ENCODE assay signal across 15 cellular contexts in genomic region chr14:58628381-58628780, GRCh38. TPM values are rescaled to one million over a fixed set of nuclear protein-coding genes. Genes with fewer than 3 reads are reported as not detected.
A peak's percentile ranks its signal among the peaks of the same experiment; 100 is the strongest.
DNase-seq lines count a peak whose midpoint lies in the region; ATAC-seq and TF ChIP-seq lines count a peak whose summit lies in the region.
"Had no signal": no experiment of that assay in that cellular context is flagged by ENCODE, and none has a peak within 500 bp of the region (broad histone marks: within the 10 kb centered on the region; RNA-seq: fewer than 3 reads in every experiment).

No MANE protein-coding gene starts in this region.

- ATAC-seq in WTC11: peak; percentile 40
- no peak for ATAC-seq in GM18907 (IDR thresholded peaks at IDR 0.05; ENCODE audit: unreplicated experiment)
- ATAC-seq in HG03469 (IDR thresholded peaks at IDR 0.05; ENCODE audit: unreplicated experiment): no peak
- ATAC-seq: HCT116 had no signal

- POLR2A ChIA-PET in WTC11 (lab: Charles Lee): no interaction called here

- H2BK15ac ChIP-seq in H9 (ENCODE audit: low read depth, low read length): no peak overlapping the region

- TF ChIP-seq CTCF in H9 (conservative IDR thresholded peaks at IDR 0.05): no peak
- TF ChIP-seq CTCF in WTC11 (IDR thresholded peaks at IDR 0.05): no peak

- H4K91ac ChIP-seq in H9 (ENCODE audit: insufficient read length, low read depth, low read length): no peak overlapping the region
- no peak overlapping the region for H4K91ac ChIP-seq in trophoblast cell (ENCODE audit: low read depth, low read length)

- H3K9me3 ChIP-seq in H9 (ENCODE audit: control insufficient read depth, low read depth, low read length) (no peaks in the 10 kb centered on the region), trophoblast cell (ENCODE audit: insufficient read depth, low read depth, low read length) (no peaks in the 10 kb centered on the region)

- H2BK120ac ChIP-seq in H9 (ENCODE audit: low read depth, low read length, poor library complexity, severe bottlenecking) (no peak overlapping the region), trophoblast cell (ENCODE audit: insufficient read depth, low read length, poor library complexity) (no peak overlapping the region)

- WGBS in H9 (ENCODE audit: extremely low coverage, insufficient read length, low lambda C conversion rate): no CpG with 5 or more reads among the region's 6 CpGs
- no CpG with 5 or more reads among the region's 6 CpGs for WGBS in trophoblast cell (ENCODE audit: extremely low coverage, insufficient coverage, insufficient read length)

- H4K20me1 ChIP-seq in H9 (ENCODE audit: control insufficient read depth, insufficient read depth, insufficient read length): no peaks in the 10 kb centered on the region

- H2AFZ ChIP-seq in H9 (ENCODE audit: low read length): no peak overlapping the region
- H2AFZ ChIP-seq in trophoblast cell (ENCODE audit: insufficient read depth, low read length, poor library complexity): no peak overlapping the region

- H3K9me3 Mint-ChIP-seq in H9: no peaks in the 10 kb centered on the region; a peak in 2 of 5 replicates
- no peaks in the 10 kb centered on the region for H3K9me3 Mint-ChIP-seq in WTC11
- no peaks in the 10 kb centered on the region for H3K9me3 Mint-ChIP-seq in activated naive CD4-positive, alpha-beta T cell treated with anti-CD3 and anti-CD28 coated beads, Interleukin-2, amount 10 ng/mL, durations not matched to agents 7 days and 5 days

- H3K27ac ChIP-seq in H9 (ENCODE audit: insufficient read length, low read depth, low read length): no peak overlapping the region
- peak overlapping the region; percentile 98 for H3K27ac ChIP-seq in trophoblast cell (ENCODE audit: low read depth, low read length)

- no peak overlapping the region for H3K9ac ChIP-seq in H9 (ENCODE audit: extremely low read depth, insufficient read length, low read length)
- H3K9ac ChIP-seq in trophoblast cell (ENCODE audit: low read length): no peak overlapping the region

- H3K4me2 ChIP-seq in H9 (ENCODE audit: insufficient read depth, insufficient read length, low read length) (no peak overlapping the region), trophoblast cell (ENCODE audit: low read length) (no peak overlapping the region)

- H3K27me3 ChIP-seq in H9 (ENCODE audit: insufficient read depth, low read length): no peaks in the 10 kb centered on the region
- H3K27me3 ChIP-seq in trophoblast cell (ENCODE audit: insufficient read depth, low read length): no peaks in the 10 kb centered on the region

- H2AK5ac ChIP-seq in H9 (ENCODE audit: insufficient read length, low read length) (no peak overlapping the region), trophoblast cell (ENCODE audit: low read length) (no peak overlapping the region)

- no peak overlapping the region for H3K4me3 ChIP-seq in trophoblast cell (ENCODE audit: low read depth, low read length)

- no peak overlapping the region for H3K27ac Mint-ChIP-seq in H9
- 0 out of 2 replicates have a peak overlapping the region, but pooled peaks have one; percentile 58 for H3K27ac Mint-ChIP-seq in WTC11
- no peak overlapping the region for H3K27ac Mint-ChIP-seq in activated naive CD4-positive, alpha-beta T cell treated with anti-CD3 and anti-CD28 coated beads, Interleukin-2, amount 10 ng/mL, durations not matched to agents 7 days and 5 days

- H4K5ac ChIP-seq in H9 (ENCODE audit: insufficient read length, low read depth, low read length): no peak overlapping the region

- no peaks in the 10 kb centered on the region for H3K36me3 ChIP-seq in trophoblast cell (ENCODE audit: control insufficient read depth in 1 of 2, insufficient read depth in 2 of 2, low read length in 2 of 2)

- H3K79me1 ChIP-seq in H9 (ENCODE audit: insufficient read depth, low read depth, low read length, poor library complexity, severe bottlenecking) (no peaks in the 10 kb centered on the region), trophoblast cell (ENCODE audit: low read length) (peaks cover 29% of the 10 kb centered on the region)

- H3K4me3 Mint-ChIP-seq in H9: peak overlapping the region in 1 of 2 experiments; percentile 41; a peak in 2 of 5 replicates
- H3K4me3 Mint-ChIP-seq in WTC11: no peak overlapping the region
- no peak overlapping the region for H3K4me3 Mint-ChIP-seq in activated naive CD4-positive, alpha-beta T cell treated with anti-CD3 and anti-CD28 coated beads, Interleukin-2, amount 10 ng/mL, durations not matched to agents 7 days and 5 days

- H2BK5ac ChIP-seq in H9 (ENCODE audit: insufficient read length, low read length) (no peak overlapping the region), trophoblast cell (ENCODE audit: low read depth, low read length, poor library complexity) (peak overlapping the region; percentile 82)

- H3K79me2 ChIP-seq in H9 (ENCODE audit: insufficient read depth, low read length) (no peaks in the 10 kb centered on the region), trophoblast cell (ENCODE audit: control insufficient read depth, insufficient read depth, low read length, poor library complexity) (no peaks in the 10 kb centered on the region)

- H3K4me1 ChIP-seq in H9 (ENCODE audit: insufficient read depth, low read length): peaks cover 9% of the 10 kb centered on the region; the same call in 1 of the 2 replicates
- peaks cover 7 to 20% of the 10 kb centered on the region in 2 experiments for H3K4me1 ChIP-seq in trophoblast cell (ENCODE audit: control insufficient read depth in 1 of 2, insufficient read depth in 2 of 2, low read length in 2 of 2)

- H2BK12ac ChIP-seq in H9 (ENCODE audit: insufficient read length, low read depth, low read length) (no peak overlapping the region), trophoblast cell (ENCODE audit: low read length) (no peak overlapping the region)

- H3K23ac ChIP-seq in H9 (ENCODE audit: insufficient read length, low read depth, low read length): no peak overlapping the region
- H3K23ac ChIP-seq in trophoblast cell (ENCODE audit: low read length): no peak overlapping the region

- no peak overlapping the region for H3T11ph ChIP-seq in H9 (ENCODE audit: low read length)

- H3K56ac ChIP-seq in H9 (ENCODE audit: insufficient read length, low read depth, low read length): no peak overlapping the region

- H3K4me1 Mint-ChIP-seq in H9: peaks cover 52 to 57% of the 10 kb centered on the region in 2 experiments
- peaks cover 77% of the 10 kb centered on the region for H3K4me1 Mint-ChIP-seq in WTC11
- peaks cover 8% of the 10 kb centered on the region for H3K4me1 Mint-ChIP-seq in activated naive CD4-positive, alpha-beta T cell treated with anti-CD3 and anti-CD28 coated beads, Interleukin-2, amount 10 ng/mL, durations not matched to agents 7 days and 5 days

- H2BK20ac ChIP-seq in H9 (ENCODE audit: low read depth, low read length, poor library complexity, severe bottlenecking): no peak overlapping the region

- peak; percentile 75 for DNase-seq in H9
- DNase-seq in WTC11 (ENCODE audit: low spot score): no peak
- peak; percentile 94 for DNase-seq in islet precursor cell
- peak; percentile 74 to 93 for DNase-seq in trophoblast cell
- no peak for DNase-seq in activated naive CD4-positive, alpha-beta T cell treated with anti-CD3 and anti-CD28 coated beads, Interleukin-2, amount 10 ng/mL, durations not matched to agents 7 days and 5 days
- DNase-seq: ACHN, AML-193, DMS79 treated with DMSO at 0.1 percent for 48 hours, NCI-H1417 treated with DMSO at 0.1 percent for 48 hours, NCI-H187 treated with DMSO at 0.1 percent for 48 hours, NCI-H2227 treated with DMSO at 0.1 percent for 48 hours, NCI-H524 had no signal

- no peaks in the 10 kb centered on the region for H3K23me2 ChIP-seq in H9 (ENCODE audit: insufficient read length, low read depth, low read length, poor library complexity, severe bottlenecking)

- CTCF ChIA-PET in WTC11 (lab: Charles Lee): interaction anchor here (4.0 kb wide), 1 partner anchor 10 kb away, joined by 33 read pairs; the partner anchor contains the start of gene DACT1
- CTCF ChIA-PET in activated naive CD4-positive, alpha-beta T cell treated with anti-CD3 and anti-CD28 coated beads, Interleukin-2, amount 10 ng/mL, durations not matched to agents 7 days and 5 days (lab: Charles Lee): no interaction called here

- H4K8ac ChIP-seq in H9 (replicated peaks; ENCODE audit: insufficient read length, low read depth, low read length): no peak overlapping the region
- H4K8ac ChIP-seq in trophoblast cell (ENCODE audit: low read depth, low read length): no peak overlapping the region

- no peak overlapping the region for H3K18ac ChIP-seq in H9 (ENCODE audit: insufficient read length, low read depth, low read length)
- no peak overlapping the region for H3K18ac ChIP-seq in trophoblast cell (ENCODE audit: low read length)

- H3K4ac ChIP-seq in H9 (ENCODE audit: low read depth, low read length): no peak overlapping the region
- no peak overlapping the region for H3K4ac ChIP-seq in trophoblast cell (ENCODE audit: low read depth, low read length)

- no peaks in the 10 kb centered on the region for H3K36me3 Mint-ChIP-seq in H9 (ENCODE audit: insufficient read depth in 1 of 3, low read depth in 3 of 3)
- H3K36me3 Mint-ChIP-seq in WTC11: no peaks in the 10 kb centered on the region
- H3K36me3 Mint-ChIP-seq in activated naive CD4-positive, alpha-beta T cell treated with anti-CD3 and anti-CD28 coated beads, Interleukin-2, amount 10 ng/mL, durations not matched to agents 7 days and 5 days: no peaks in the 10 kb centered on the region

- no peak overlapping the region for H4K12ac ChIP-seq in trophoblast cell (ENCODE audit: low read depth, low read length)

- H3K27me3 Mint-ChIP-seq in H9 (ENCODE audit: low read depth) (peaks cover 86% of the 10 kb centered on the region), WTC11 (ENCODE audit: low read depth) (peaks cover 25% of the 10 kb centered on the region)
- peaks cover 5% of the 10 kb centered on the region for H3K27me3 Mint-ChIP-seq in activated naive CD4-positive, alpha-beta T cell treated with anti-CD3 and anti-CD28 coated beads, Interleukin-2, amount 10 ng/mL, durations not matched to agents 7 days and 5 days

- H3K14ac ChIP-seq in H9 (ENCODE audit: insufficient read depth, low read length): no peak overlapping the region
- no peak overlapping the region for H3K14ac ChIP-seq in trophoblast cell (ENCODE audit: low read length)

TF ChIP-seq in WTC11, 78 proteins besides CTCF, POLR2A, EP300 and RAD21:
- TF ChIP-seq JAZF1 (CRISPR knock-in tag; IDR thresholded peaks at IDR 0.05) (no peak), JUN (CRISPR knock-in tag; IDR thresholded peaks at IDR 0.05) (no peak), TEAD4 (CRISPR knock-in tag; IDR thresholded peaks at IDR 0.05) (no peak), NR3C1 (CRISPR knock-in tag; conservative IDR thresholded peaks at IDR 0.05; ENCODE audit: low read depth) (no peak), IRF2 (CRISPR knock-in tag; IDR thresholded peaks at IDR 0.05; ENCODE audit: borderline replicate concordance, low read depth) (no peak)

RNA-seq across cellular contexts. Expression of gene DACT1, which starts 9.4 kb away (rescaled TPM):
- 4.4 and 4.6 TPM in 2 replicates for total RNA-seq in H9 (2021)
- 19.8 to 21.2 TPM (median 20.2 TPM) in 3 replicates for total RNA-seq in WTC11 (2021)
- polyA plus RNA-seq in trophoblast cell (2013): 75.1 and 80.9 TPM in 2 replicates

Comparison
In these comparisons a context has a peak if more than half of its experiments do, and no peak if none do; other contexts are left out.
1. DNase-seq: peak in H9 (single experiment), islet precursor cell (single experiment) and trophoblast cell (2 of 2); none in WTC11 (single experiment) and activated naive CD4-positive, alpha-beta T cell treated with anti-CD3 and anti-CD28 coated beads, Interleukin-2, amount 10 ng/mL, durations not matched to agents 7 days and 5 days (single experiment).